In the genomic region with DNA sequence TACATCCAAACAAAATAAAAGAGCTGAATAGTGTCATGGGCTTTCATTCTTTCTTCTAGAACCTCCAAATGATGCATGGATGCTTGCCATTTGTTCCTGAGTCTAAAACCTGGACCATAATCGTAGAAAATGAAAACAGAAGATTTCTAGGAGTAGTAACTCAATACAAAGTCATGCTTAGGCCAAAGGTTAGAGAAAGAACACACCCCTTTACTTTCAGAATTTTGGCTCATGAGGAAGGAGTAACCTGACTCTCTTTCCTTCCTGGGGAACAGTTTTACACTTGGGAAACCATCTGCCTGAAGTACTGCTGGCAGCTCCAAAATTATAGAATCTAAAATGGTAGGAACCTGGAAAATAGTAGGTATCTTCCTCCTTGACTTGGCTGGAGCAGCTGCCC, we compare ENCODE assay signal across 1 cellular context.
TF ChIP-seq lines count a peak whose summit lies in the region.

No MANE protein-coding gene starts in this region.

TF ChIP-seq in GM23338, 12 proteins besides CTCF, POLR2A, EP300 and RAD21 (continued from another document):
- TF ChIP-seq ZNF114 (CRISPR knock-in tag; IDR thresholded peaks at IDR 0.05) (no peak), POLR2AphosphoS5 (IDR thresholded peaks at IDR 0.05; ENCODE audit: low read depth) (no peak)
